Comparison of ENCODE assay signal across 1 cellular context in the genomic region with DNA sequence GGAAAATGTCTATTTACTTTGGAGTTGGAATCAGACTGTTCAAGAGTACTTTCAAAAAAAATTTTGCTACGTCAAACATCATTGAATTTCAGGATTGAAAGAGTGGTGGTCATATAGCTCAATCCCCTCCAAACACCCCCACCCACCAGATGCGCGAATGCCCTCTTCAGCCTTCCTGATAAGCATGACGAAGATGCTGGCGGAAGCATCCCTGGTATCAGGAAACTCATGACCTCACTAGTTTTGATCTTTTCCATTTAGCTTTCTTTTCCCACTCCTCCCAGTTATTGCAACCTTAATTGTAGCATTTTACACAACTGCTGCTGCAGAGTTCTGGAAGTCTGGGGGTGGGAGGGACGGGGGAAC.
TF ChIP-seq lines count a peak whose summit lies in the region.

No MANE protein-coding gene starts in this region.

TF ChIP-seq in neural cell, 6 proteins besides CTCF, POLR2A, EP300 and RAD21 (continued from another document):
- TF ChIP-seq EZH2 (IDR thresholded peaks at IDR 0.05; ENCODE audit: borderline replicate concordance, insufficient read depth, low read length, poor library complexity, severe bottlenecking) (no peak), MXI1 (conservative IDR thresholded peaks at IDR 0.05; ENCODE audit: poor library complexity, severe bottlenecking) (no peak), TAF1 (IDR thresholded peaks at IDR 0.05; ENCODE audit: low read depth) (no peak)
